In the genomic region with DNA sequence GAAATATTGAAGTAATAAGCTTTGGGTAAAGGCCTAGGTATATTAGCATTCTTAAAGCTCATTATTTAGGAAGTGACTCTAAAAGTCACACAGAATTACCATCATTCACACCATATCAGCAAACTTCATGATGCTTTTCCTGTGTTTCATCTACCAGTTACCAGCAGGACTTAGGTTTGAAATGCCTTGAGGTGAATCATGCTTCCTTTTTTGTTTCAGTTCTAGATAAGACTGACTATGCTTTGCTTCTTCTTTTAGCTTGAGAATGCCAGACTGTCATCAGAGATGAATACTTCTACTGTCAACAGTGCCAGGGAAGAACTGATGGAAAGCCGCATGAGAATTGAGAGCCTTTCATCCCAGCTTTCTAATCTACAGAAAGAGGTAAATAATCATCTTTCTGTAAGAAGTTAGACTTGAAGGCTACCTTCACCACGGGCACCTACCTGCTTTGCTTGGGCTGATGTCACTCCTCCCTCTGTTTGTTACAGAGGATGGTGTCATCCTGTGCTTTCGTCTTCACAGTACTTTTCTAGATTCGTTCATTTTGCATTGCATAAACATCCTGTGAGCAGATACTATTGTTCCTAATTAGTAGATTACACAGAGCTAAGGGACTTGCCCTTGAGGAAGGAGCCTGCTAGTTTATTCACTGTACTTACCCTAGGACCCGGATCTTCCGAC, we compare ENCODE assay signal across 8 cellular contexts. TPM values are rescaled to one million over a fixed set of nuclear protein-coding genes. Genes with fewer than 3 reads are reported as not detected.
DNase-seq lines count a peak whose midpoint lies in the region; ATAC-seq lines count a peak whose summit lies in the region.

No MANE protein-coding gene starts in this region.

- ATAC-seq in activated naive CD8-positive, alpha-beta T cell treated with anti-CD3 and anti-CD28 coated beads, Interleukin-2, amount 10 ng/mL, durations not matched to agents 7 days and 5 days (ENCODE audit: low read depth), result peak; percentile 50
- no peak for ATAC-seq in HG03135 (IDR thresholded peaks at IDR 0.05; ENCODE audit: unreplicated experiment)
- ATAC-seq in GM19463 (IDR thresholded peaks at IDR 0.05; ENCODE audit: unreplicated experiment), result no peak

- H3K9me3 Mint-ChIP-seq in activated naive CD8-positive, alpha-beta T cell treated with anti-CD3 and anti-CD28 coated beads, Interleukin-2, amount 10 ng/mL, durations not matched to agents 7 days and 5 days, result no peaks in the 10 kb centered on the region

- peaks cover 29% of the 10 kb centered on the region for H3K4me1 Mint-ChIP-seq in activated naive CD8-positive, alpha-beta T cell treated with anti-CD3 and anti-CD28 coated beads, Interleukin-2, amount 10 ng/mL, durations not matched to agents 7 days and 5 days

- no peak overlapping the region for H3K4me3 Mint-ChIP-seq in activated naive CD8-positive, alpha-beta T cell treated with anti-CD3 and anti-CD28 coated beads, Interleukin-2, amount 10 ng/mL, durations not matched to agents 7 days and 5 days

- peaks cover 36% of the 10 kb centered on the region for H3K36me3 Mint-ChIP-seq in activated naive CD8-positive, alpha-beta T cell treated with anti-CD3 and anti-CD28 coated beads, Interleukin-2, amount 10 ng/mL, durations not matched to agents 7 days and 5 days

- no peaks in the 10 kb centered on the region for H3K27me3 Mint-ChIP-seq in activated naive CD8-positive, alpha-beta T cell treated with anti-CD3 and anti-CD28 coated beads, Interleukin-2, amount 10 ng/mL, durations not matched to agents 7 days and 5 days

- POLR2A ChIA-PET in activated naive CD8-positive, alpha-beta T cell treated with anti-CD3 and anti-CD28 coated beads, Interleukin-2, amount 10 ng/mL, durations not matched to agents 7 days and 5 days (lab: Charles Lee), result interaction anchor here (1.3 to 2.1 kb wide), 2 partner anchors 31 to 34 kb away, joined by 3 to 8 read pairs; no protein-coding TSS in a partner anchor

- DNase-seq in COLO829 (ENCODE audit: low spot score) (peak; percentile 49), LHCN-M2 (ENCODE audit: low read depth) (peak; percentile 14), myocyte (ENCODE audit: low read depth) (peak; percentile 41), NCI-H1048 (lab: John Stamatoyannopoulos, UW) (no peak), NCI-H748 (lab: John Stamatoyannopoulos, UW; ENCODE audit: unreplicated experiment) (no peak)
- no peak for DNase-seq in activated naive CD8-positive, alpha-beta T cell treated with anti-CD3 and anti-CD28 coated beads, Interleukin-2, amount 10 ng/mL, durations not matched to agents 7 days and 5 days

- H3K27ac Mint-ChIP-seq in activated naive CD8-positive, alpha-beta T cell treated with anti-CD3 and anti-CD28 coated beads, Interleukin-2, amount 10 ng/mL, durations not matched to agents 7 days and 5 days, result peak overlapping the region; percentile 67

RNA-seq across cellular contexts. Expression of a gene that starts 34.7 kb away (rescaled TPM):
- total RNA-seq in LHCN-M2 (2014; rRNA removed), result 121 and 142 TPM in 2 replicates
- polyA plus RNA-seq in LHCN-M2 (2012), result 39.7 TPM
- 100 to 1,000 TPM; 229 to 243 TPM for total RNA-seq in activated naive CD8-positive, alpha-beta T cell treated with anti-CD3 and anti-CD28 coated beads, Interleukin-2, amount 10 ng/mL, durations not matched to agents 7 days and 5 days
- total RNA-seq in myocyte, result 3.1 and 4.6 TPM in 2 replicates
- 0.77 TPM for polyA plus RNA-seq in myocyte (2012)

Comparison
In these comparisons a context has a peak if more than half of its experiments do, and no peak if none do; other contexts are left out.
1. DNase-seq: peak in COLO829 (single experiment), LHCN-M2 (single experiment) and myocyte (single experiment); none in activated naive CD8-positive, alpha-beta T cell treated with anti-CD3 and anti-CD28 coated beads, Interleukin-2, amount 10 ng/mL, durations not matched to agents 7 days and 5 days (single experiment), NCI-H1048 (single experiment) and NCI-H748 (single experiment).
2. RNA of a gene that starts 34.7 kb away (total RNA-seq): 229 to 243 TPM in activated naive CD8-positive, alpha-beta T cell treated with anti-CD3 and anti-CD28 coated beads, Interleukin-2, amount 10 ng/mL, durations not matched to agents 7 days and 5 days and 121 to 142 TPM in LHCN-M2; 3.1 to 4.6 TPM in myocyte; every median in the first group is over 10 times any median in the second.